ENCODE assay signal across 27 cellular contexts in the genomic region with DNA sequence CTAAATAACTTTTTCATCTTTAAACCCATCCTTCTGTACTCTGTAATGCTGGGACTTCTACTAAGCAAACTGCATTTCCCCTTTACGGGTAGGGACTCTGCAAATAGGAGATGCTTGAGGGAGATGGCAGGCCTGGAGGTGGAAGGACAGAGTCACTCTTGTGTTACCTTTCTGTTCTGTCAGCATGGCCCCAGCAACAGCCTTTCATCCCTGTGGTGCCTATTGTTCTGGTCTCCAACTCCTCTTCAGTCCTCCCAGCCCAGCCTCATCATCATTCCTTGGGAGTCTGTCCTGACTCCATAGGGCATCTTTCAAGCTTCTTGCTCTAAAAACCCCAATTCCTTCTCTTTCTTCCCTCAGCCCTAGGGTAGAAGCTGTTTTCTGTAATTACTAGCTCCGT.
DNase-seq lines count a peak whose midpoint lies in the region; ATAC-seq, FAIRE-seq and TF ChIP-seq lines count a peak whose summit lies in the region.
"Had no signal": no experiment of that assay in that cellular context is flagged by ENCODE, and none has a peak within 500 bp of the region (broad histone marks: within the 10 kb centered on the region; RNA-seq: fewer than 3 reads in every experiment).

No MANE protein-coding gene starts in this region.

- no peaks in the 10 kb centered on the region for H3K9me3 ChIP-seq in H1 (ENCODE audit: insufficient read depth in 2 of 2, low read depth in 1 of 2, low read length in 1 of 2)
- H3K9me3 ChIP-seq: BE2C had no signal

- H3K79me1 ChIP-seq in H1 (ENCODE audit: low read depth, low read length): no peaks in the 10 kb centered on the region

- H2BK120ac ChIP-seq in H1 (replicated peaks; ENCODE audit: low read depth, low read length): no peak overlapping the region

- H3K27ac ChIP-seq in GM23338 (ENCODE audit: low read depth) (no peak overlapping the region), KMS-11 (peak overlapping the region; percentile 85), H1 (ENCODE audit: low read depth, low read length) (no peak overlapping the region)

- no peak for TF ChIP-seq POLR2A in H1 (IDR thresholded peaks at IDR 0.05; ENCODE audit: control extremely low read depth in 1 of 2, low read depth in 2 of 2, low read length in 2 of 2)

- H4K5ac ChIP-seq in H1 (ENCODE audit: insufficient read length, low read depth, low read length): no peak overlapping the region

- no peaks in the 10 kb centered on the region for H3F3A ChIP-seq in GM23338 (replicated peaks; ENCODE audit: low read depth)

- H4K20me1 ChIP-seq in GM23338 (replicated peaks; ENCODE audit: insufficient read depth): no peaks in the 10 kb centered on the region
- H4K20me1 ChIP-seq in KMS-11 (ENCODE audit: insufficient read depth): no peaks in the 10 kb centered on the region
- no peaks in the 10 kb centered on the region for H4K20me1 ChIP-seq in H1 (replicated peaks in 1 of 2; ENCODE audit: control insufficient read depth in 1 of 2, insufficient read depth in 2 of 2, low read length in 2 of 2)

- no peak overlapping the region for H3K23ac ChIP-seq in H1 (ENCODE audit: insufficient read length)

- H3K4me3 ChIP-seq in GM23338 (no peak overlapping the region), KMS-11 (IDR thresholded peaks at IDR 0.05; ENCODE audit: insufficient read depth, low read depth, low read length) (no peak overlapping the region), H1 (ENCODE audit: extremely low read depth in 1 of 4, insufficient read depth in 2 of 4, low read depth in 3 of 4, low read length in 4 of 4) (no peak overlapping the region)
- H3K4me3 ChIP-seq: K562 had no signal

- no peak overlapping the region for H3K9ac ChIP-seq in KMS-11
- H3K9ac ChIP-seq in H1 (replicated peaks in 1 of 4; ENCODE audit: extremely low read depth in 1 of 4, low read depth in 3 of 4, low read length in 3 of 4): no peak overlapping the region

- H3K4me3 Mint-ChIP-seq in GM23338: no peak overlapping the region
- no peak overlapping the region for H3K4me3 Mint-ChIP-seq in mesothelial cell of epicardium
- H3K4me3 Mint-ChIP-seq: CD4-positive, CD25-positive, alpha-beta regulatory T cell; CD8-positive, alpha-beta memory T cell; HFFc6 had no signal

- H3K56ac ChIP-seq in H1 (replicated peaks; ENCODE audit: insufficient read length, low read depth, low read length): no peak overlapping the region

- H2BK12ac ChIP-seq in H1 (ENCODE audit: low read depth, low read length): no peak overlapping the region

- H3K36me3 ChIP-seq in GM23338 (ENCODE audit: insufficient read depth) (no peaks in the 10 kb centered on the region), KMS-11 (ENCODE audit: insufficient read depth) (no peaks in the 10 kb centered on the region), H1 (ENCODE audit: control insufficient read depth in 2 of 4, insufficient read depth in 4 of 4, low read length in 3 of 4) (no peaks in the 10 kb centered on the region)
- H3K36me3 ChIP-seq: BE2C had no signal

- no peak overlapping the region for H2BK5ac ChIP-seq in H1 (ENCODE audit: low read depth, low read length)

- H3K18ac ChIP-seq in H1 (ENCODE audit: extremely low read depth, low read length): no peak overlapping the region

- H3K4me2 ChIP-seq in GM23338: no peak overlapping the region
- H3K4me2 ChIP-seq in KMS-11: peak overlapping the region; percentile 29
- no peak overlapping the region for H3K4me2 ChIP-seq in H1 (ENCODE audit: insufficient read depth in 1 of 2, low read depth in 2 of 2, low read length in 2 of 2)

- no peak overlapping the region for H4K91ac ChIP-seq in H1 (replicated peaks; ENCODE audit: insufficient read length, low read length)

- H2BK15ac ChIP-seq in H1 (ENCODE audit: low read length): no peak overlapping the region

- no peaks in the 10 kb centered on the region for H3K36me3 Mint-ChIP-seq in GM23338 (ENCODE audit: low read depth)
- no peaks in the 10 kb centered on the region for H3K36me3 Mint-ChIP-seq in mesothelial cell of epicardium
- H3K36me3 Mint-ChIP-seq: CD4-positive, CD25-positive, alpha-beta regulatory T cell; CD8-positive, alpha-beta memory T cell had no signal

- no peaks in the 10 kb centered on the region for H3K4me1 ChIP-seq in GM23338 (ENCODE audit: insufficient read depth)
- H3K4me1 ChIP-seq in KMS-11 (ENCODE audit: low read depth, poor library complexity, severe bottlenecking): peaks cover 69% of the 10 kb centered on the region
- H3K4me1 ChIP-seq in H1 (replicated peaks in 1 of 4; ENCODE audit: control insufficient read depth in 3 of 4, insufficient read depth in 4 of 4, low read length in 3 of 4): no peaks in the 10 kb centered on the region; a peak in 1 of 7 replicates
- H3K4me1 ChIP-seq: BE2C had no signal

- H3K4ac ChIP-seq in H1 (replicated peaks; ENCODE audit: insufficient read length, low read depth, low read length): no peak overlapping the region

- no peak overlapping the region for H3K14ac ChIP-seq in H1 (ENCODE audit: insufficient read length)

- H3K23me2 ChIP-seq in H1 (ENCODE audit: low read depth, low read length): no peaks in the 10 kb centered on the region

- H3K27me3 ChIP-seq in GM23338 (ENCODE audit: insufficient read depth) (no peaks in the 10 kb centered on the region), KMS-11 (ENCODE audit: insufficient read depth, low read depth) (no peaks in the 10 kb centered on the region), H1 (replicated peaks in 1 of 4; ENCODE audit: control insufficient read depth in 3 of 4, extremely low read depth in 1 of 4, insufficient read depth in 3 of 4, low read length in 3 of 4) (no peaks in the 10 kb centered on the region)
- H3K27me3 ChIP-seq: BE2C had no signal

- H4K8ac ChIP-seq in H1 (ENCODE audit: extremely low read depth, insufficient read depth, low read length): no peak overlapping the region

- peak; percentile 63 for FAIRE-seq in H1 (lab: Jason Lieb, UNC)
- FAIRE-seq: A204.1, G401.6, GM12891, H54, HTR-8/SVneo, K562 had no signal

- CTCF ChIA-PET in H1 (lab: Charles Lee; ENCODE audit: partially characterized antibody): interaction anchor here (0.7 to 1.9 kb wide), 5 partner anchors 27 to 354 kb away, joined by 3 to 5 read pairs (median 4); no protein-coding TSS in a partner anchor

- POLR2A ChIA-PET in H1 (lab: Charles Lee; ENCODE audit: partially characterized antibody): no interaction called here

- H3K27me3 Mint-ChIP-seq in GM23338 (ENCODE audit: insufficient read depth, low read depth, poor library complexity) (no peaks in the 10 kb centered on the region), mesothelial cell of epicardium (ENCODE audit: low read depth) (no peaks in the 10 kb centered on the region)

- DNase-seq in GM23338 (ENCODE audit: low spot score) (peak; percentile 12), H1 (ENCODE audit: low read depth in 1 of 2, low spot score in 2 of 2) (no peak), mesothelial cell of epicardium (ENCODE audit: low spot score in 2 of 2, unreplicated experiment in 2 of 2) (no peak), NCI-H1105 treated with DMSO at 0.1 percent for 48 hours (lab: John Stamatoyannopoulos, UW) (no peak), cerebellum (ENCODE audit: low spot score) (no peak)
- DNase-seq: ACHN; BE2C; C1 segment of cervical spinal cord; CD4-positive, CD25-positive, alpha-beta regulatory T cell; CD8-positive, alpha-beta memory T cell; COR-L47; DMS 273 treated with DMSO at 0.1 percent for 48 hours; DMS53; DND-41; EL; HFFc6; IMR-90 had no signal

- no peaks in the 10 kb centered on the region for H3K79me2 ChIP-seq in GM23338 (replicated peaks; ENCODE audit: insufficient read depth)
- no peaks in the 10 kb centered on the region for H3K79me2 ChIP-seq in KMS-11 (ENCODE audit: insufficient read depth, low read depth)
- H3K79me2 ChIP-seq in H1 (ENCODE audit: control insufficient read depth in 1 of 2, insufficient read depth in 2 of 2, low read length in 2 of 2): no peaks in the 10 kb centered on the region

- TF ChIP-seq CTCF in GM23338 (conservative IDR thresholded peaks at IDR 0.05; ENCODE audit: low read depth in 2 of 2) (no peak), KMS-11 (conservative IDR thresholded peaks at IDR 0.05; ENCODE audit: low read depth, low read length) (no peak), H1 (IDR thresholded peaks at IDR 0.05; ENCODE audit: control extremely low read depth in 1 of 3, insufficient read depth in 1 of 3, low read depth in 1 of 3, low read length in 3 of 3) (no peak), mesothelial cell of epicardium (IDR thresholded peaks at IDR 0.05; ENCODE audit: unreplicated experiment) (no peak)

- H2BK20ac ChIP-seq in H1 (ENCODE audit: low read length): no peak overlapping the region

- H3K27ac Mint-ChIP-seq in GM23338 (no peak overlapping the region), mesothelial cell of epicardium (peak overlapping the region; percentile 1)
- H3K27ac Mint-ChIP-seq: CD4-positive, CD25-positive, alpha-beta regulatory T cell; CD8-positive, alpha-beta memory T cell; HFFc6 had no signal

- ATAC-seq in GM23338: peak; percentile 76
- ATAC-seq in GM18520 (IDR thresholded peaks at IDR 0.05; ENCODE audit: unreplicated experiment): no peak
- ATAC-seq in GM18870 (IDR thresholded peaks at IDR 0.05; ENCODE audit: unreplicated experiment): no peak
- ATAC-seq: HCT116, K562 had no signal

- H2AFZ ChIP-seq in GM23338 (peak overlapping the region; percentile 30; the same call in 1 of the 2 replicates), KMS-11 (ENCODE audit: low read depth) (no peak overlapping the region), H1 (ENCODE audit: low read length) (no peak overlapping the region)

- no peak for TF ChIP-seq RAD21 in H1 (IDR thresholded peaks at IDR 0.05 in 1 of 2, conservative IDR thresholded peaks at IDR 0.05 in 1 of 2; ENCODE audit: low read depth in 2 of 2, low read length in 2 of 2)

- H3K9me2 ChIP-seq in GM23338 (ENCODE audit: insufficient read depth): no peaks in the 10 kb centered on the region

- H3K4me1 Mint-ChIP-seq in GM23338: peaks cover 14% of the 10 kb centered on the region; the same call in 2 of the 3 replicates
- H3K4me1 Mint-ChIP-seq in mesothelial cell of epicardium: peaks cover 28% of the 10 kb centered on the region
- H3K4me1 Mint-ChIP-seq: CD4-positive, CD25-positive, alpha-beta regulatory T cell; CD8-positive, alpha-beta memory T cell had no signal

- 82% methylated on average over 2 of the region's 2 CpGs; no CpG with 5 or more reads in 1 of the 2 experiments for WGBS in H1 (ENCODE audit: extremely low coverage in 1 of 2, insufficient coverage in 1 of 2, insufficient read length in 1 of 2, insufficient replicate concordance in 2 of 2, low coverage in 1 of 2, low lambda C conversion rate in 2 of 2, missing lambda C conversion rate in 1 of 2), 2 experiments

- H3K9me3 Mint-ChIP-seq in GM23338 (no peaks in the 10 kb centered on the region), mesothelial cell of epicardium (no peaks in the 10 kb centered on the region)
- H3K9me3 Mint-ChIP-seq: CD8-positive, alpha-beta memory T cell; HFFc6 had no signal

- H2AK5ac ChIP-seq in H1 (ENCODE audit: low read depth, low read length): no peak overlapping the region

- no peak for TF ChIP-seq EP300 in H1 (IDR thresholded peaks at IDR 0.05; ENCODE audit: borderline replicate concordance in 1 of 2, low read depth in 2 of 2, low read length in 2 of 2)

TF ChIP-seq in GM23338, 12 proteins besides CTCF, POLR2A, EP300 and RAD21 (continues in another document):
- TF ChIP-seq EZH2phosphoT487 (IDR thresholded peaks at IDR 0.05; ENCODE audit: unreplicated experiment) (no peak), JUNB (IDR thresholded peaks at IDR 0.05; ENCODE audit: unreplicated experiment) (no peak)

TF ChIP-seq in H1, 55 proteins besides CTCF, POLR2A, EP300 and RAD21 (continues in another document):
- TF ChIP-seq SUZ12 (IDR thresholded peaks at IDR 0.05; ENCODE audit: low read length) (no peak), CHD2 (IDR thresholded peaks at IDR 0.05; ENCODE audit: low read length) (no peak)
